In the genomic region with DNA sequence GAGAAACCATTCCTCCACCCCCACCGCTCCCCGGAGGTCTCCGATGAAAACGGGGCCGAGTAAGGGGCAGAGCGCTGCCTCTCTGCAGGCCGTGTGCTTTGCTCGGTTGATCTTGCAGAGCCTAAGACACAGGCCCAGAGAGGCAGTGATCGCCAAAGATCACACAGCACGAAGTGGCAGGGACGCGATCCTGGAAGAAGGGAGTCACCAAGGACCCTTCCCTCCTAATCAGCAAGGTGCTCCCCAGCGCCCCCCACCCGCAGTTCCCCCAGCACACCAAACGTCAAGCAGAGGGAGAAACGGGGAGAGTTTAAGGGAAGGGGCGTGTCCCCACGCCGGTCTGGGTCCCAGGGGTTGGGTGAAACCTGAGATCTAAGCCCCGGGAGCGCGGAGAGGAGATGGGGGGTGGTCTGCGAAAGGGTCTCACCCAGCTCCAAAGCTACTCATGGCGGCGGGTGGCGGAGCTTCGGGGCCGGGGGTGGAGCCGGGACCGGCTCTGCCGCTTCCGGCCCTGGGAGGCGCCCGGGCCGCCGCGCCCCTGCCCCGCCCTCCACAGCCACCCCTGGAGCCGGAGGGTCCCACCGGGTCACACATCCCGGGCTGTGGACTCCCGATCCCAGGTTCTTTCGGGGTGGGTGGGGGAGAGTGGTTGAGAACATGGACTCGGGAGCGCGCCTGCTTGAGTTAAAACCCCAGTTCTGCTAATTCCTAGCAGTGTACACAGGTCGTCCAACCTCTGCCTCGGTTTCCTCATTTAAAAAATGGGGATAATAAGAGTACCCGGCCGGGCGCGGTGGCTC, we compare ENCODE assay signal across 1 cellular context.
TF ChIP-seq lines count a peak whose summit lies in the region.

A gene with protein sequence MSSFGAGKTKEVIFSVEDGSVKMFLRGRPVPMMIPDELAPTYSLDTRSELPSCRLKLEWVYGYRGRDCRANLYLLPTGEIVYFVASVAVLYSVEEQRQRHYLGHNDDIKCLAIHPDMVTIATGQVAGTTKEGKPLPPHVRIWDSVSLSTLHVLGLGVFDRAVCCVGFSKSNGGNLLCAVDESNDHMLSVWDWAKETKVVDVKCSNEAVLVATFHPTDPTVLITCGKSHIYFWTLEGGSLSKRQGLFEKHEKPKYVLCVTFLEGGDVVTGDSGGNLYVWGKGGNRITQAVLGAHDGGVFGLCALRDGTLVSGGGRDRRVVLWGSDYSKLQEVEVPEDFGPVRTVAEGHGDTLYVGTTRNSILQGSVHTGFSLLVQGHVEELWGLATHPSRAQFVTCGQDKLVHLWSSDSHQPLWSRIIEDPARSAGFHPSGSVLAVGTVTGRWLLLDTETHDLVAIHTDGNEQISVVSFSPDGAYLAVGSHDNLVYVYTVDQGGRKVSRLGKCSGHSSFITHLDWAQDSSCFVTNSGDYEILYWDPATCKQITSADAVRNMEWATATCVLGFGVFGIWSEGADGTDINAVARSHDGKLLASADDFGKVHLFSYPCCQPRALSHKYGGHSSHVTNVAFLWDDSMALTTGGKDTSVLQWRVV (minus strand): TSS at position 468 of the 800 bp plus-strand sequence. CDS start 21 bp downstream, at position 447.

TF ChIP-seq in K562, 482 proteins besides CTCF, POLR2A, EP300 and RAD21 (continued from another document and continues in another):
- TF ChIP-seq, protein P1, sequence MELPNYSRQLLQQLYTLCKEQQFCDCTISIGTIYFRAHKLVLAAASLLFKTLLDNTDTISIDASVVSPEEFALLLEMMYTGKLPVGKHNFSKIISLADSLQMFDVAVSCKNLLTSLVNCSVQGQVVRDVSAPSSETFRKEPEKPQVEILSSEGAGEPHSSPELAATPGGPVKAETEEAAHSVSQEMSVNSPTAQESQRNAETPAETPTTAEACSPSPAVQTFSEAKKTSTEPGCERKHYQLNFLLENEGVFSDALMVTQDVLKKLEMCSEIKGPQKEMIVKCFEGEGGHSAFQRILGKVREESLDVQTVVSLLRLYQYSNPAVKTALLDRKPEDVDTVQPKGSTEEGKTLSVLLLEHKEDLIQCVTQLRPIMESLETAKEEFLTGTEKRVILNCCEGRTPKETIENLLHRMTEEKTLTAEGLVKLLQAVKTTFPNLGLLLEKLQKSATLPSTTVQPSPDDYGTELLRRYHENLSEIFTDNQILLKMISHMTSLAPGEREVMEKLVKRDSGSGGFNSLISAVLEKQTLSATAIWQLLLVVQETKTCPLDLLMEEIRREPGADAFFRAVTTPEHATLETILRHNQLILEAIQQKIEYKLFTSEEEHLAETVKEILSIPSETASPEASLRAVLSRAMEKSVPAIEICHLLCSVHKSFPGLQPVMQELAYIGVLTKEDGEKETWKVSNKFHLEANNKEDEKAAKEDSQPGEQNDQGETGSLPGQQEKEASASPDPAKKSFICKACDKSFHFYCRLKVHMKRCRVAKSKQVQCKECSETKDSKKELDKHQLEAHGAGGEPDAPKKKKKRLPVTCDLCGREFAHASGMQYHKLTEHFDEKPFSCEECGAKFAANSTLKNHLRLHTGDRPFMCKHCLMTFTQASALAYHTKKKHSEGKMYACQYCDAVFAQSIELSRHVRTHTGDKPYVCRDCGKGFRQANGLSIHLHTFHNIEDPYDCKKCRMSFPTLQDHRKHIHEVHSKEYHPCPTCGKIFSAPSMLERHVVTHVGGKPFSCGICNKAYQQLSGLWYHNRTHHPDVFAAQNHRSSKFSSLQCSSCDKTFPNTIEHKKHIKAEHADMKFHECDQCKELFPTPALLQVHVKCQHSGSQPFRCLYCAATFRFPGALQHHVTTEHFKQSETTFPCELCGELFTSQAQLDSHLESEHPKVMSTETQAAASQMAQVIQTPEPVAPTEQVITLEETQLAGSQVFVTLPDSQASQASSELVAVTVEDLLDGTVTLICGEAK (IDR thresholded peaks at IDR 0.05): no peak
- TF ChIP-seq, protein P1 (CRISPR knock-in tag; IDR thresholded peaks at IDR 0.05): no peak
- TF ChIP-seq SMAD1 (IDR thresholded peaks at IDR 0.05; ENCODE audit: low read depth, low read length, partially characterized antibody) (no peak), LEF1 (IDR thresholded peaks at IDR 0.05) (no peak), KLF13 (tag; IDR thresholded peaks at IDR 0.05; ENCODE audit: borderline replicate concordance, low read depth) (peak; percentile 54; the same call in 1 of the 2 replicates), BHLHE40 (IDR thresholded peaks at IDR 0.05; ENCODE audit: low read length) (no peak), NONO (IDR thresholded peaks at IDR 0.05; ENCODE audit: low read depth in 2 of 2, low read length in 1 of 2) (no peak), SETDB1 (IDR thresholded peaks at IDR 0.05; ENCODE audit: low read length) (no peak), TEAD1 (CRISPR knock-in tag; IDR thresholded peaks at IDR 0.05) (peak in 1 of 2 experiments; percentile 49; a peak in 1 of 4 replicates), PPARD (CRISPR knock-in tag; IDR thresholded peaks at IDR 0.05) (no peak), HNRNPH1 (optimal IDR thresholded peaks at IDR 0.05; ENCODE audit: low read depth, low read length) (no peak), NCOA4 (IDR thresholded peaks at IDR 0.05; ENCODE audit: partially characterized antibody) (no peak), RB1 (IDR thresholded peaks at IDR 0.05; ENCODE audit: low read depth) (peak; percentile 33; the same call in 1 of the 2 replicates)
- TF ChIP-seq, protein P2, sequence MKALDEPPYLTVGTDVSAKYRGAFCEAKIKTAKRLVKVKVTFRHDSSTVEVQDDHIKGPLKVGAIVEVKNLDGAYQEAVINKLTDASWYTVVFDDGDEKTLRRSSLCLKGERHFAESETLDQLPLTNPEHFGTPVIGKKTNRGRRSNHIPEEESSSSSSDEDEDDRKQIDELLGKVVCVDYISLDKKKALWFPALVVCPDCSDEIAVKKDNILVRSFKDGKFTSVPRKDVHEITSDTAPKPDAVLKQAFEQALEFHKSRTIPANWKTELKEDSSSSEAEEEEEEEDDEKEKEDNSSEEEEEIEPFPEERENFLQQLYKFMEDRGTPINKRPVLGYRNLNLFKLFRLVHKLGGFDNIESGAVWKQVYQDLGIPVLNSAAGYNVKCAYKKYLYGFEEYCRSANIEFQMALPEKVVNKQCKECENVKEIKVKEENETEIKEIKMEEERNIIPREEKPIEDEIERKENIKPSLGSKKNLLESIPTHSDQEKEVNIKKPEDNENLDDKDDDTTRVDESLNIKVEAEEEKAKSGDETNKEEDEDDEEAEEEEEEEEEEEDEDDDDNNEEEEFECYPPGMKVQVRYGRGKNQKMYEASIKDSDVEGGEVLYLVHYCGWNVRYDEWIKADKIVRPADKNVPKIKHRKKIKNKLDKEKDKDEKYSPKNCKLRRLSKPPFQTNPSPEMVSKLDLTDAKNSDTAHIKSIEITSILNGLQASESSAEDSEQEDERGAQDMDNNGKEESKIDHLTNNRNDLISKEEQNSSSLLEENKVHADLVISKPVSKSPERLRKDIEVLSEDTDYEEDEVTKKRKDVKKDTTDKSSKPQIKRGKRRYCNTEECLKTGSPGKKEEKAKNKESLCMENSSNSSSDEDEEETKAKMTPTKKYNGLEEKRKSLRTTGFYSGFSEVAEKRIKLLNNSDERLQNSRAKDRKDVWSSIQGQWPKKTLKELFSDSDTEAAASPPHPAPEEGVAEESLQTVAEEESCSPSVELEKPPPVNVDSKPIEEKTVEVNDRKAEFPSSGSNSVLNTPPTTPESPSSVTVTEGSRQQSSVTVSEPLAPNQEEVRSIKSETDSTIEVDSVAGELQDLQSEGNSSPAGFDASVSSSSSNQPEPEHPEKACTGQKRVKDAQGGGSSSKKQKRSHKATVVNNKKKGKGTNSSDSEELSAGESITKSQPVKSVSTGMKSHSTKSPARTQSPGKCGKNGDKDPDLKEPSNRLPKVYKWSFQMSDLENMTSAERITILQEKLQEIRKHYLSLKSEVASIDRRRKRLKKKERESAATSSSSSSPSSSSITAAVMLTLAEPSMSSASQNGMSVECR (CRISPR knock-in tag; IDR thresholded peaks at IDR 0.05): peak; percentile 28; the same call in 1 of the 2 replicates
- TF ChIP-seq, protein P3, sequence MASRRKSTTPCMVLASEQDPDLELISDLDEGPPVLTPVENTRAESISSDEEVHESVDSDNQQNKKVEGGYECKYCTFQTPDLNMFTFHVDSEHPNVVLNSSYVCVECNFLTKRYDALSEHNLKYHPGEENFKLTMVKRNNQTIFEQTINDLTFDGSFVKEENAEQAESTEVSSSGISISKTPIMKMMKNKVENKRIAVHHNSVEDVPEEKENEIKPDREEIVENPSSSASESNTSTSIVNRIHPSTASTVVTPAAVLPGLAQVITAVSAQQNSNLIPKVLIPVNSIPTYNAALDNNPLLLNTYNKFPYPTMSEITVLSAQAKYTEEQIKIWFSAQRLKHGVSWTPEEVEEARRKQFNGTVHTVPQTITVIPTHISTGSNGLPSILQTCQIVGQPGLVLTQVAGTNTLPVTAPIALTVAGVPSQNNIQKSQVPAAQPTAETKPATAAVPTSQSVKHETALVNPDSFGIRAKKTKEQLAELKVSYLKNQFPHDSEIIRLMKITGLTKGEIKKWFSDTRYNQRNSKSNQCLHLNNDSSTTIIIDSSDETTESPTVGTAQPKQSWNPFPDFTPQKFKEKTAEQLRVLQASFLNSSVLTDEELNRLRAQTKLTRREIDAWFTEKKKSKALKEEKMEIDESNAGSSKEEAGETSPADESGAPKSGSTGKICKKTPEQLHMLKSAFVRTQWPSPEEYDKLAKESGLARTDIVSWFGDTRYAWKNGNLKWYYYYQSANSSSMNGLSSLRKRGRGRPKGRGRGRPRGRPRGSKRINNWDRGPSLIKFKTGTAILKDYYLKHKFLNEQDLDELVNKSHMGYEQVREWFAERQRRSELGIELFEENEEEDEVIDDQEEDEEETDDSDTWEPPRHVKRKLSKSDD (conservative IDR thresholded peaks at IDR 0.05; ENCODE audit: low read length): no peak
- TF ChIP-seq, protein P4, sequence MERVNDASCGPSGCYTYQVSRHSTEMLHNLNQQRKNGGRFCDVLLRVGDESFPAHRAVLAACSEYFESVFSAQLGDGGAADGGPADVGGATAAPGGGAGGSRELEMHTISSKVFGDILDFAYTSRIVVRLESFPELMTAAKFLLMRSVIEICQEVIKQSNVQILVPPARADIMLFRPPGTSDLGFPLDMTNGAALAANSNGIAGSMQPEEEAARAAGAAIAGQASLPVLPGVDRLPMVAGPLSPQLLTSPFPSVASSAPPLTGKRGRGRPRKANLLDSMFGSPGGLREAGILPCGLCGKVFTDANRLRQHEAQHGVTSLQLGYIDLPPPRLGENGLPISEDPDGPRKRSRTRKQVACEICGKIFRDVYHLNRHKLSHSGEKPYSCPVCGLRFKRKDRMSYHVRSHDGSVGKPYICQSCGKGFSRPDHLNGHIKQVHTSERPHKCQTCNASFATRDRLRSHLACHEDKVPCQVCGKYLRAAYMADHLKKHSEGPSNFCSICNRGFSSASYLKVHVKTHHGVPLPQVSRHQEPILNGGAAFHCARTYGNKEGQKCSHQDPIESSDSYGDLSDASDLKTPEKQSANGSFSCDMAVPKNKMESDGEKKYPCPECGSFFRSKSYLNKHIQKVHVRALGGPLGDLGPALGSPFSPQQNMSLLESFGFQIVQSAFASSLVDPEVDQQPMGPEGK (CRISPR knock-in tag; IDR thresholded peaks at IDR 0.05; ENCODE audit: borderline replicate concordance): no peak
- TF ChIP-seq, protein P5, sequence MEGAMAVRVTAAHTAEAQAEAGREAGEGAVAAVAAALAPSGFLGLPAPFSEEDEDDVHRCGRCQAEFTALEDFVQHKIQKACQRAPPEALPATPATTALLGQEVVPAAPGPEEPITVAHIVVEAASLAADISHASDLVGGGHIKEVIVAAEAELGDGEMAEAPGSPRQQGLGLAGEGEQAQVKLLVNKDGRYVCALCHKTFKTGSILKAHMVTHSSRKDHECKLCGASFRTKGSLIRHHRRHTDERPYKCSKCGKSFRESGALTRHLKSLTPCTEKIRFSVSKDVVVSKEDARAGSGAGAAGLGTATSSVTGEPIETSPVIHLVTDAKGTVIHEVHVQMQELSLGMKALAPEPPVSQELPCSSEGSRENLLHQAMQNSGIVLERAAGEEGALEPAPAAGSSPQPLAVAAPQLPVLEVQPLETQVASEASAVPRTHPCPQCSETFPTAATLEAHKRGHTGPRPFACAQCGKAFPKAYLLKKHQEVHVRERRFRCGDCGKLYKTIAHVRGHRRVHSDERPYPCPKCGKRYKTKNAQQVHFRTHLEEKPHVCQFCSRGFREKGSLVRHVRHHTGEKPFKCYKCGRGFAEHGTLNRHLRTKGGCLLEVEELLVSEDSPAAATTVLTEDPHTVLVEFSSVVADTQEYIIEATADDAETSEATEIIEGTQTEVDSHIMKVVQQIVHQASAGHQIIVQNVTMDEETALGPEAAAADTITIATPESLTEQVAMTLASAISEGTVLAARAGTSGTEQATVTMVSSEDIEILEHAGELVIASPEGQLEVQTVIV (CRISPR knock-in tag; IDR thresholded peaks at IDR 0.05; ENCODE audit: borderline replicate concordance): no peak
- TF ChIP-seq, protein P6, sequence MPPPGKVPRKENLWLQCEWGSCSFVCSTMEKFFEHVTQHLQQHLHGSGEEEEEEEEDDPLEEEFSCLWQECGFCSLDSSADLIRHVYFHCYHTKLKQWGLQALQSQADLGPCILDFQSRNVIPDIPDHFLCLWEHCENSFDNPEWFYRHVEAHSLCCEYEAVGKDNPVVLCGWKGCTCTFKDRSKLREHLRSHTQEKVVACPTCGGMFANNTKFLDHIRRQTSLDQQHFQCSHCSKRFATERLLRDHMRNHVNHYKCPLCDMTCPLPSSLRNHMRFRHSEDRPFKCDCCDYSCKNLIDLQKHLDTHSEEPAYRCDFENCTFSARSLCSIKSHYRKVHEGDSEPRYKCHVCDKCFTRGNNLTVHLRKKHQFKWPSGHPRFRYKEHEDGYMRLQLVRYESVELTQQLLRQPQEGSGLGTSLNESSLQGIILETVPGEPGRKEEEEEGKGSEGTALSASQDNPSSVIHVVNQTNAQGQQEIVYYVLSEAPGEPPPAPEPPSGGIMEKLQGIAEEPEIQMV (tag; conservative IDR thresholded peaks at IDR 0.05; ENCODE audit: low read depth): no peak
